Comparison of ENCODE assay signal across 9 cellular contexts in the genomic region with DNA sequence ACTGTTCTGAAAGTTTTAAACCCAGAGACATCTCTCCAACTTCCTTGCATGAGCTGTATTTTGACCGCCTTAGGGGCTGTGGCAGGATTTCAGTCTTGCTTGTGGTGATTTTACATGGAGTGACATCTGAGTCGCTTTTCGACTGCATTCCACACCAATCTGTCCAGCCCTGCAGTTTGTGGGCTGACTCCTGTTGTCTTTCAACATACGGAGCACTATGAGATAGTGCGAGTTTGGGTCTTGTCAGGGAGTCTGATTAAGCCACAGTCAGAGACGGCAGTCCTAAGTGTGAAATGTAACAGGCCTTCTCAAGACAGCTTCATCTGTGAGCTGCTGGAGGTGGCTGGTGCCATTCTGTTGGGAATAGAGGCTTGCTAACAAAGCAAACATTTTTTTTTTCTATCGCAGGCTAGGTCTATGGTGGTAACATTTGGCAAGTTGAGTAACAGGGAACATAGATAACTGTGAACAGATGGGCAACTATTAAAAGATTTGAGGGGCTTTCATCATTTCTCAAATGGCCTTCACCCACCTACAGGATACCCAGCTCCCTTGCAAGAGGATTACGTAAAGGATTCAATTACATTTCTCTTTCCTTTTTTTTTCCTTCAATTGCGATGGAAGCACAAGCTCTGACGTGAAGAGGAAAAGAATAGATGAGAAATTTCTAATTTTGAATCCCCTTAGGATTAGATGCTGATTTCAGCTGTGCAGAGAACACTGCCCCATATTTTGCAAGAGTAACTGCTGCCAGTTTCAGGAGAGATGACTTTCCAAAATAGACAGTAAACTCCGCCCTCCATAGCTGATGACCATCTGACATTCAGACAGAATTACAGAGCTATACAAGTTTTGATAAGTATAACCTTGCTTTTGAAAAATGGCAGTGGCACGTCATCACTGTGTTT. TPM values are rescaled to one million over a fixed set of nuclear protein-coding genes. Genes with fewer than 3 reads are reported as not detected.
DNase-seq lines count a peak whose midpoint lies in the region; ATAC-seq and TF ChIP-seq lines count a peak whose summit lies in the region.
"Had no signal": no experiment of that assay in that cellular context is flagged by ENCODE, and none has a peak within 500 bp of the region (broad histone marks: within the 10 kb centered on the region; RNA-seq: fewer than 3 reads in every experiment).

No MANE protein-coding gene starts in this region.

- H3K9me3 ChIP-seq in HUES48 (ENCODE audit: control insufficient read depth, insufficient read depth, low read length): no peaks in the 10 kb centered on the region
- no peaks in the 10 kb centered on the region for H3K9me3 ChIP-seq in ascending aorta
- no peaks in the 10 kb centered on the region for H3K9me3 ChIP-seq in hepatocyte (ENCODE audit: low read depth)
- H3K9me3 ChIP-seq: pancreas had no signal

- no peak overlapping the region for H3K27ac Mint-ChIP-seq in effector memory CD8-positive, alpha-beta T cell

- no peaks in the 10 kb centered on the region for H3K36me3 Mint-ChIP-seq in effector memory CD8-positive, alpha-beta T cell (ENCODE audit: insufficient read depth)

- H3K4me3 Mint-ChIP-seq in effector memory CD8-positive, alpha-beta T cell: no peak overlapping the region

- peaks cover 29% of the 10 kb centered on the region for H3K79me2 ChIP-seq in hepatocyte

- intact Hi-C loops in ascending aorta (cut with DNase I): no loop called here

- H3K4me1 Mint-ChIP-seq in effector memory CD8-positive, alpha-beta T cell (ENCODE audit: low read depth in 2 of 2): no peaks in the 10 kb centered on the region

- ATAC-seq in effector memory CD8-positive, alpha-beta T cell (replicated peaks): no peak
- no peak for ATAC-seq in HG02840 (IDR thresholded peaks at IDR 0.05; ENCODE audit: low FRiP score, unreplicated experiment)

- no peaks in the 10 kb centered on the region for H3K27me3 ChIP-seq in HUES48 (ENCODE audit: control insufficient read depth, insufficient read depth, low read length)
- no peaks in the 10 kb centered on the region for H3K27me3 ChIP-seq in ascending aorta
- H3K27me3 ChIP-seq in hepatocyte: no peaks in the 10 kb centered on the region
- H3K27me3 ChIP-seq: pancreas had no signal

- no peak overlapping the region for H3K4me3 ChIP-seq in HUES48 (ENCODE audit: low read depth, low read length)
- peak overlapping the region; percentile 18 to 40 for H3K4me3 ChIP-seq in ascending aorta
- no peak overlapping the region for H3K4me3 ChIP-seq in hepatocyte
- H3K4me3 ChIP-seq: pancreas had no signal

- H3K27ac ChIP-seq in HUES48 (ENCODE audit: low read depth, low read length) (peak overlapping the region; percentile 91), ascending aorta (peak overlapping the region; percentile 74 to 80), hepatocyte (peak overlapping the region; percentile 73), temporal lobe (ENCODE audit: low read depth, low read length) (peak overlapping the region; percentile 61)
- H3K27ac ChIP-seq: pancreas had no signal

- 46% methylated on average over 12 of the region's 12 CpGs for WGBS in hepatocyte (ENCODE audit: low lambda C conversion rate, missing lambda C conversion rate)

- TF ChIP-seq CTCF in ascending aorta (IDR thresholded peaks at IDR 0.05): no peak
- TF ChIP-seq CTCF in hepatocyte (IDR thresholded peaks at IDR 0.05; ENCODE audit: poor library complexity): no peak

- H4K20me1 ChIP-seq in hepatocyte (ENCODE audit: insufficient read depth, poor library complexity, severe bottlenecking): no peaks in the 10 kb centered on the region

- H3K36me3 ChIP-seq in HUES48 (ENCODE audit: control insufficient read depth, insufficient read depth, low read length): peaks cover 6% of the 10 kb centered on the region
- H3K36me3 ChIP-seq in ascending aorta: no peaks in the 10 kb centered on the region
- no peaks in the 10 kb centered on the region for H3K36me3 ChIP-seq in hepatocyte (replicated peaks; ENCODE audit: insufficient read depth, low read depth)
- H3K36me3 ChIP-seq: pancreas had no signal

- H3K9me3 Mint-ChIP-seq in effector memory CD8-positive, alpha-beta T cell: no peaks in the 10 kb centered on the region

- H2AFZ ChIP-seq in hepatocyte: peak overlapping the region; percentile 39

- H3K9ac ChIP-seq in HUES48 (ENCODE audit: low read depth, low read length): no peak overlapping the region

- H3K4me1 ChIP-seq in HUES48 (ENCODE audit: control insufficient read depth, insufficient read depth, low read length) (peaks cover 15% of the 10 kb centered on the region), ascending aorta (peaks cover 0 to 13% of the 10 kb centered on the region in 2 donors), hepatocyte (ENCODE audit: insufficient read depth) (peaks cover 16% of the 10 kb centered on the region)
- H3K4me1 ChIP-seq: pancreas had no signal

- H3K9me2 ChIP-seq in hepatocyte (replicated peaks; ENCODE audit: insufficient read depth): no peaks in the 10 kb centered on the region

- DNase-seq in ascending aorta (ENCODE audit: low spot score in 2 of 2) (no peak), hepatocyte (ENCODE audit: low spot score) (no peak), AML-193 (lab: John Stamatoyannopoulos, UW) (no peak)
- no peak for DNase-seq in effector memory CD8-positive, alpha-beta T cell
- DNase-seq in stimulated activated CD4-positive, alpha-beta T cell treated with anti-CD3 and anti-CD28 coated beads, Interleukin-2, amount 100 ng/mL, for 24 hours: no peak
- DNase-seq: pancreas had no signal

- peak overlapping the region; percentile 59 for H3K4me2 ChIP-seq in hepatocyte

- H3K27me3 Mint-ChIP-seq in effector memory CD8-positive, alpha-beta T cell: peaks cover 24 to 48% of the 10 kb centered on the region in 2 donors

RNA-seq across cellular contexts. Expression of a gene that starts 25.1 kb away (rescaled TPM):
- total RNA-seq in ascending aorta (7.1 TPM), hepatocyte (6.5 and 8.1 TPM in 2 replicates), temporal lobe (32.0 TPM)
- polyA plus RNA-seq in hepatocyte: 8.7 and 13.5 TPM in 2 replicates

Comparison
In these comparisons a context has a peak if more than half of its experiments do, and no peak if none do; other contexts are left out.
1. H3K4me3 ChIP-seq: peak in ascending aorta (2 of 2); none in HUES48 (single experiment) and hepatocyte (single experiment).
2. Peak in every context shown above with its lines, with median percentiles within 50 percentile points of each other: H3K27ac ChIP-seq.